24 cellular contexts compared by ENCODE assay signal in genomic region chr7:71712653-71713180, GRCh38.
"Had no signal": no experiment of that assay in that cellular context is flagged by ENCODE, and none has a peak within 500 bp of the region (broad histone marks: within the 10 kb centered on the region; RNA-seq: fewer than 3 reads in every experiment).

No MANE protein-coding gene starts in this region.

- H3K4me1 ChIP-seq: ascending aorta, breast epithelium, colonic mucosa had no signal

- H3K9me3 ChIP-seq: ascending aorta, colonic mucosa had no signal

- H3K36me3 ChIP-seq: breast epithelium, cardiac muscle cell, colonic mucosa had no signal

- ATAC-seq: activated naive CD4-positive, alpha-beta T cell treated with anti-CD3 and anti-CD28 coated beads, Interleukin-2, amount 50 U/mL, for 72 hours; activated T-cell treated with anti-CD3 and anti-CD28 coated beads, Interleukin-2, amount 50 U/mL, for 72 hours; esophagus mucosa had no signal

- H3K4me3 ChIP-seq: ascending aorta, breast epithelium, cardiac muscle cell, colonic mucosa had no signal

- H3K27me3 ChIP-seq: ascending aorta, breast epithelium, cardiac muscle cell, colonic mucosa had no signal

- DNase-seq: activated CD4-positive, alpha-beta memory T cell treated with anti-CD3 and anti-CD28 coated beads, Interleukin-2, amount 10 ng/mL, durations not matched to agents 7 days and 5 days; activated CD4-positive, alpha-beta T cell treated with anti-CD3 and anti-CD28 coated beads for 1 hour; activated CD4-positive, alpha-beta T cell treated with anti-CD3 and anti-CD28 coated beads for 4 hours; activated CD4-positive, alpha-beta T cell treated with anti-CD3 and anti-CD28 coated beads, Interleukin-2, amount 10 ng/mL, durations not matched to agents 7 days and 5 days; activated CD4-positive, alpha-beta T cell treated with anti-CD3 and anti-CD28 coated beads, Interleukin-2, amount 50 U/mL, for 4 hours; activated CD8-positive, alpha-beta memory T cell treated with anti-CD3 and anti-CD28 coated beads, Interleukin-2, amount 50 U/mL, for 48 hours; activated gamma-delta T cell; activated naive CD4-positive, alpha-beta T cell; activated naive CD4-positive, alpha-beta T cell treated with anti-CD3 and anti-CD28 coated beads, Interleukin-2, amount 10 ng/mL, durations not matched to agents 7 days and 5 days; activated naive CD8-positive, alpha-beta T cell treated with anti-CD3 and anti-CD28 coated beads, Interleukin-2, amount 10 ng/mL, durations not matched to agents 7 days and 5 days; activated T-cell treated with anti-CD3 and anti-CD28 coated beads for 4 hours; activated T-cell treated with anti-CD3 and anti-CD28 coated beads, Interleukin-2, amount 50 U/mL, for 24 hours; activated T-cell treated with anti-CD3 and anti-CD28 coated beads, Interleukin-2, amount 50 U/mL, for 72 hours; colonic mucosa; effector memory CD4-positive, alpha-beta T cell; endodermal cell; foreskin fibroblast; head of caudate nucleus; T-helper 2 cell had no signal

- H3K27ac ChIP-seq: ascending aorta, breast epithelium, cardiac muscle cell, colonic mucosa had no signal
